Comparison of ENCODE assay signal across 8 cellular contexts in genomic region chr22:37260939-37261338, GRCh38. TPM values are rescaled to one million over a fixed set of nuclear protein-coding genes. Genes with fewer than 3 reads are reported as not detected.
A peak's percentile ranks its signal among the peaks of the same experiment; 100 is the strongest.
DNase-seq lines count a peak whose midpoint lies in the region; ATAC-seq and TF ChIP-seq lines count a peak whose summit lies in the region.

No MANE protein-coding gene starts in this region.

- POLR2A ChIA-PET in CD4-positive, alpha-beta memory T cell (lab: Charles Lee; ENCODE audit: partially characterized antibody), result interaction anchor here (1.1 to 5.1 kb wide), 11 partner anchors 20 to 181 kb away, joined by 3 to 145 read pairs (median 13); partner anchors contain the start of genes IL2RB and RAC2
- POLR2A ChIA-PET in HEK293 (lab: Yijun Ruan, JAX), result interaction anchor here (0.5 to 1.1 kb wide), 2 partner anchors 32 to 932 kb away, joined by 3 read pairs; no protein-coding TSS in a partner anchor
- POLR2A ChIA-PET in Panc1 (lab: Charles Lee), result no interaction called here

- DNase-seq in CD4-positive, alpha-beta memory T cell, result peak; percentile 62 to 70 (median 65)
- DNase-seq in Panc1 (ENCODE audit: low read depth, low spot score) (no peak), glutamatergic neuron (peak; percentile 75), retina (peak; percentile 84), globus pallidus (ENCODE audit: low spot score) (no peak)
- peak; percentile 34 for DNase-seq in activated T-helper 9 cell treated with anti-CD3 and anti-CD28 coated beads, Interleukin-2, amount 50 U/mL, for 16 hours (ENCODE audit: low read depth)

- H3K27me3 ChIP-seq in CD4-positive, alpha-beta memory T cell (ENCODE audit: insufficient read depth, low read length), result no peaks in the 10 kb centered on the region
- H3K27me3 ChIP-seq in Panc1 (ENCODE audit: control insufficient read depth, insufficient read depth, low read length), result no peaks in the 10 kb centered on the region

- H3K27ac ChIP-seq in CD4-positive, alpha-beta memory T cell (ENCODE audit: low read depth, low read length), result no peak overlapping the region
- H3K27ac ChIP-seq in HEK293 (ENCODE audit: extremely low read depth, low read depth, low read length), result no peak overlapping the region
- no peak overlapping the region for H3K27ac ChIP-seq in Panc1 (ENCODE audit: low read length)

- H3K4me1 Mint-ChIP-seq in CD4-positive, alpha-beta memory T cell, result peaks cover 11 to 18% (median 14%) of the 10 kb centered on the region in 4 donors
- H3K4me1 Mint-ChIP-seq in glutamatergic neuron (ENCODE audit: low read depth, unreplicated experiment), result peaks cover 26% of the 10 kb centered on the region

- peaks cover 0 to 11% (median under 1%) of the 10 kb centered on the region in 8 donors for H3K9me3 Mint-ChIP-seq in CD4-positive, alpha-beta memory T cell
- H3K9me3 Mint-ChIP-seq in glutamatergic neuron (ENCODE audit: unreplicated experiment), result peaks cover 6% of the 10 kb centered on the region

- CTCF ChIA-PET in CD4-positive, alpha-beta memory T cell (lab: Charles Lee; ENCODE audit: partially characterized antibody), result interaction anchor here (0.6 to 10.9 kb wide), 49 partner anchors 9 to 479 kb away, joined by 3 to 491 read pairs (median 6); partner anchors contain the start of genes CYTH4 and RAC2
- CTCF ChIA-PET in HEK293 (lab: Yijun Ruan, JAX), result interaction anchor here (0.6 to 5.4 kb wide), 42 partner anchors 10 to 716 kb away, joined by 3 to 68 read pairs (median 5); partner anchors contain the start of gene RAC2
- CTCF ChIA-PET in Panc1 (lab: Charles Lee), result no interaction called here

- peak; percentile 65 for ATAC-seq in Panc1
- ATAC-seq in HG03457 (IDR thresholded peaks at IDR 0.05; ENCODE audit: unreplicated experiment), result no peak

- intact Hi-C loops in CD4-positive, alpha-beta memory T cell (cut with micrococcal nuclease), result loop anchor here (1.0 to 2.0 kb wide), 6 partner anchors 19 to 183 kb away; no protein-coding TSS in a partner anchor
- intact Hi-C loops in Panc1 (cut with micrococcal nuclease; ENCODE audit: unreplicated experiment), result no loop called here

- H3K27ac Mint-ChIP-seq in CD4-positive, alpha-beta memory T cell, result peak overlapping the region; percentile 15 to 73 (median 52)
- no peak overlapping the region for H3K27ac Mint-ChIP-seq in glutamatergic neuron (ENCODE audit: unreplicated experiment)

- peaks cover 19% of the 10 kb centered on the region for H3K4me1 ChIP-seq in CD4-positive, alpha-beta memory T cell (ENCODE audit: insufficient read depth, low read length)
- H3K4me1 ChIP-seq in HEK293 (ENCODE audit: control insufficient read depth, insufficient read depth, low read length) (no peaks in the 10 kb centered on the region), Panc1 (ENCODE audit: control insufficient read depth, insufficient read depth, low read length) (peaks cover 14% of the 10 kb centered on the region)

- H3K4me3 Mint-ChIP-seq in CD4-positive, alpha-beta memory T cell, result peak overlapping the region in 4 of 8 donors; percentile 2 to 40 (median 22)
- no peak overlapping the region for H3K4me3 Mint-ChIP-seq in glutamatergic neuron (ENCODE audit: unreplicated experiment)

- peaks cover 0 to 11% of the 10 kb centered on the region in 2 donors for H3K9me3 ChIP-seq in CD4-positive, alpha-beta memory T cell (ENCODE audit: control insufficient read depth in 1 of 2, low read length in 2 of 2)
- H3K9me3 ChIP-seq in HEK293 (ENCODE audit: control insufficient read depth, insufficient read depth, low read depth, low read length) (no peaks in the 10 kb centered on the region), Panc1 (ENCODE audit: control insufficient read depth, insufficient read depth, low read depth, low read length) (peaks cover 14% of the 10 kb centered on the region; the same call in 1 of the 2 replicates)

- no TSS peak for BruUV-seq in Panc1 (replicated peaks; lab: Mats Ljungman, UMichigan)

- in situ Hi-C loops in Panc1 (cut with HindIII; ENCODE audit: low pct_unique_long_range_greater_than_20kb, low sequenced_read_pairs), result no loop called here

- peaks cover 0 to 3% of the 10 kb centered on the region in 2 donors for H3K36me3 Mint-ChIP-seq in CD4-positive, alpha-beta memory T cell
- no peaks in the 10 kb centered on the region for H3K36me3 Mint-ChIP-seq in glutamatergic neuron (ENCODE audit: unreplicated experiment)

- no peaks in the 10 kb centered on the region for H3K36me3 ChIP-seq in CD4-positive, alpha-beta memory T cell (ENCODE audit: insufficient read depth, low read length)
- no peaks in the 10 kb centered on the region for H3K36me3 ChIP-seq in HEK293 (ENCODE audit: control insufficient read depth in 2 of 2, insufficient read depth in 1 of 2, low read length in 2 of 2)
- H3K36me3 ChIP-seq in Panc1 (ENCODE audit: control insufficient read depth, insufficient read depth, low read length), result no peaks in the 10 kb centered on the region

- peaks cover 0 to 1% of the 10 kb centered on the region in 2 donors for H3K27me3 Mint-ChIP-seq in CD4-positive, alpha-beta memory T cell
- H3K27me3 Mint-ChIP-seq in glutamatergic neuron (ENCODE audit: unreplicated experiment), result peaks cover 3% of the 10 kb centered on the region

- peak; percentile 62 for TF ChIP-seq CTCF in HEK293 (tag by site-specific recombination; IDR thresholded peaks at IDR 0.05)
- peak; percentile 87 for TF ChIP-seq CTCF in Panc1 (IDR thresholded peaks at IDR 0.05)
- TF ChIP-seq CTCF in glutamatergic neuron (IDR thresholded peaks at IDR 0.05; ENCODE audit: partially characterized antibody, unreplicated experiment), result peak; percentile 93

- no peak overlapping the region for H3K4me3 ChIP-seq in CD4-positive, alpha-beta memory T cell (ENCODE audit: low read length in 2 of 2)
- no peak overlapping the region for H3K4me3 ChIP-seq in HEK293 (ENCODE audit: low read depth, low read length)
- H3K4me3 ChIP-seq in Panc1 (ENCODE audit: low read depth in 2 of 2, low read length in 2 of 2), result no peak overlapping the region

TF ChIP-seq in HEK293, 187 proteins besides CTCF, POLR2A, EP300 and RAD21:
- TF ChIP-seq ZNF692 (tag by site-specific recombination; IDR thresholded peaks at IDR 0.05) (peak; percentile 63), ZFP69B (tag by site-specific recombination; IDR thresholded peaks at IDR 0.05) (peak; percentile 78), GLIS2 (tag by site-specific recombination; IDR thresholded peaks at IDR 0.05) (peak; percentile 63), ZNF529 (tag by site-specific recombination; IDR thresholded peaks at IDR 0.05; ENCODE audit: insufficient replicate concordance) (no peak), ZBTB17 (tag by site-specific recombination; IDR thresholded peaks at IDR 0.05) (peak; percentile 31; the same call in 1 of the 2 replicates), ZNF132 (tag by site-specific recombination; IDR thresholded peaks at IDR 0.05; ENCODE audit: borderline replicate concordance) (no peak), ZNF2 (tag by site-specific recombination; IDR thresholded peaks at IDR 0.05) (peak; percentile 56; the same call in 1 of the 2 replicates), ZNF654 (tag by site-specific recombination; IDR thresholded peaks at IDR 0.05; ENCODE audit: low read depth) (peak; percentile 43), TCF7L2 (IDR thresholded peaks at IDR 0.05; ENCODE audit: borderline replicate concordance, low read depth, low read length) (no peak), GLIS1 (tag by site-specific recombination; IDR thresholded peaks at IDR 0.05) (peak; percentile 54; the same call in 1 of the 2 replicates)
TF ChIP-seq in HEK293: peak in this region for 7.

RNA-seq across cellular contexts. Expression of gene RAC2, which starts 16.9 kb away (rescaled TPM):
- 100 to 1,000 TPM; 304 to 318 TPM for total RNA-seq in CD4-positive, alpha-beta memory T cell
- polyA plus RNA-seq in CD4-positive, alpha-beta memory T cell, result 100 to 1,000 TPM; 724 to 917 TPM
- total RNA-seq in Panc1 (2021; ENCODE audit: unreplicated experiment), result 1.5 TPM
- polyA plus RNA-seq in Panc1 (2012; ENCODE audit: insufficient read length), result 0.55 TPM
- not detected for total RNA-seq in glutamatergic neuron (ENCODE audit: unreplicated experiment)

RNA-seq across cellular contexts. Expression of gene CYTH4, which starts 21.4 kb away (rescaled TPM):
- 100 to 1,000 TPM; 169 to 177 TPM for total RNA-seq in CD4-positive, alpha-beta memory T cell
- polyA plus RNA-seq in CD4-positive, alpha-beta memory T cell, result 10 to 100 TPM; 39.4 to 57.0 TPM
- total RNA-seq in Panc1 (2021; ENCODE audit: unreplicated experiment) (1.3 TPM), glutamatergic neuron (ENCODE audit: unreplicated experiment) (not detected)
- 1.6 TPM for polyA plus RNA-seq in Panc1 (2012; ENCODE audit: insufficient read length)

RNA-seq across cellular contexts. Expression of gene SSTR3, which starts 48.7 kb away (rescaled TPM):
- 1 to 10 TPM; 8.2 to 9.3 TPM for total RNA-seq in CD4-positive, alpha-beta memory T cell
- polyA plus RNA-seq in CD4-positive, alpha-beta memory T cell, result 1 to 10 TPM in 1 of 2 donors, under 1 TPM in 1; 0.50 to 1.4 TPM
- total RNA-seq in Panc1 (2021; ENCODE audit: unreplicated experiment), result 0.08 TPM
- polyA plus RNA-seq in Panc1 (2012; ENCODE audit: insufficient read length), result not detected
- not detected for total RNA-seq in glutamatergic neuron (ENCODE audit: unreplicated experiment)

Comparison
In these comparisons a context has a peak if more than half of its experiments do, and no peak if none do; other contexts are left out.
1. DNase-seq: peak in CD4-positive, alpha-beta memory T cell (5 of 5), activated T-helper 9 cell treated with anti-CD3 and anti-CD28 coated beads, Interleukin-2, amount 50 U/mL, for 16 hours (single experiment), glutamatergic neuron (single experiment) and retina (single experiment); none in Panc1 (single experiment) and globus pallidus (single experiment).
2. RNA of gene RAC2, which starts 16.9 kb away (total RNA-seq): 304 to 318 TPM in CD4-positive, alpha-beta memory T cell; 1.5 TPM in Panc1 (single experiment) and not detected in glutamatergic neuron (single experiment); every median in the first group is over 100 times any median in the second.
3. RNA of gene CYTH4, which starts 21.4 kb away (total RNA-seq): 169 to 177 TPM in CD4-positive, alpha-beta memory T cell; 1.3 TPM in Panc1 (single experiment) and not detected in glutamatergic neuron (single experiment); every median in the first group is over 10 times any median in the second.
4. Peak in every context shown above with its lines, with median percentiles within 50 percentile points of each other: CTCF ChIP-seq.